In the genomic region with DNA sequence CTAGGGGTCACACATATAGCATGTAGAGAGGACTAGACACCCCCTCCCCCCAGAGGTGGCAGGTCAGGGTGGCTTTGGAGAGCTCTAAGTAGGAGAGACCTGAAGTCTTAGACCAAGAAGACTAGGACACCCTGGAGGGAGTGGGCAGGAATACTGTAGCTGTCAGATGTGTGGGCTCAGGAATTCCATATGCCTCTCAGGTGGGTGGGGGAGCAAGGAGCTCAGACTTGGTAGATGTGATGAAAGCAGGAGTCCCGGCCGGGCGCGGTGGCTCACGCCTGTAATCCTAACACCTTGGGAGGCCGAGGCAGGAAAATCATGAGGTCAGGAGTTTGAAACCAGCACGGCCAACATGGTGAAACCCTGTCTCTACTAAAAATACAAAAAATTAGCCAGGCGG, we compare ENCODE assay signal across 26 cellular contexts. TPM values are rescaled to one million over a fixed set of nuclear protein-coding genes. Genes with fewer than 3 reads are reported as not detected.
DNase-seq lines count a peak whose midpoint lies in the region; ATAC-seq and TF ChIP-seq lines count a peak whose summit lies in the region.
"Had no signal": no experiment of that assay in that cellular context is flagged by ENCODE, and none has a peak within 500 bp of the region (broad histone marks: within the 10 kb centered on the region; RNA-seq: fewer than 3 reads in every experiment).

No MANE protein-coding gene starts in this region.

- DNase-seq in CD8-positive, alpha-beta T cell, result no peak
- DNase-seq in PC-3, result no peak
- no peak for DNase-seq in hepatocyte (ENCODE audit: low spot score)
- no peak for DNase-seq in mammary epithelial cell
- no peak for DNase-seq in SW480 (ENCODE audit: low spot score)
- DNase-seq: activated CD4-positive, alpha-beta memory T cell treated with anti-CD3 and anti-CD28 coated beads for 36 hours; activated CD8-positive, alpha-beta memory T cell treated with anti-CD3 and anti-CD28 coated beads, Interleukin-2, amount 50 U/mL, for 4 hours; anterior cingulate cortex; foreskin keratinocyte; heart left ventricle; MM.1S; NCI-H2029; NCI-H226; NCI-H69; nucleus accumbens; retina; SIG-M5 had no signal

- no peak for ATAC-seq in CD8-positive, alpha-beta T cell
- no peak for ATAC-seq in PC-3
- ATAC-seq in HG03342 (IDR thresholded peaks at IDR 0.05; ENCODE audit: unreplicated experiment), result no peak
- ATAC-seq: activated naive CD4-positive, alpha-beta T cell treated with anti-CD3 and anti-CD28 coated beads, Interleukin-2, amount 50 U/mL, for 72 hours; activated T-helper 17 cell treated with anti-CD3 and anti-CD28 coated beads, Interleukin-2, amount 50 U/mL, for 72 hours; foreskin keratinocyte; heart left ventricle had no signal

- no peaks in the 10 kb centered on the region for H3K9me3 Mint-ChIP-seq in CD8-positive, alpha-beta T cell
- H3K9me3 Mint-ChIP-seq: activated CD4-positive, alpha-beta memory T cell treated with anti-CD3 and anti-CD28 coated beads for 36 hours; activated naive CD4-positive, alpha-beta T cell treated with anti-CD3 and anti-CD28 coated beads, Interleukin-2, amount 50 U/mL, for 72 hours; activated T-helper 17 cell treated with anti-CD3 and anti-CD28 coated beads, Interleukin-2, amount 50 U/mL, for 72 hours had no signal

- CTCF ChIA-PET in CD8-positive, alpha-beta T cell (lab: Charles Lee), result no interaction called here
- CTCF ChIA-PET in PC-3 (lab: Charles Lee), result no interaction called here
- CTCF ChIA-PET in mammary epithelial cell (lab: Charles Lee; ENCODE audit: low non-redundant PET), result no interaction called here

- intact Hi-C loops in CD8-positive, alpha-beta T cell (cut with DNase I, micrococcal nuclease), result no loop called here
- intact Hi-C loops in PC-3 (cut with micrococcal nuclease), result no loop called here
- intact Hi-C loops in mammary epithelial cell (cut with micrococcal nuclease), result no loop called here

- POLR2A ChIA-PET in CD8-positive, alpha-beta T cell (lab: Charles Lee), result no interaction called here
- POLR2A ChIA-PET in PC-3 (lab: Charles Lee; ENCODE audit: unreplicated experiment), result interaction anchor here (0.6 kb wide), 1 partner anchor 10 kb away, joined by 5 read pairs; no protein-coding TSS in a partner anchor

- H2AFZ ChIP-seq in PC-3 (ENCODE audit: low read length), result no peak overlapping the region
- H2AFZ ChIP-seq in hepatocyte, result no peak overlapping the region
- no peak overlapping the region for H2AFZ ChIP-seq in parathyroid adenoma
- no peak overlapping the region for H2AFZ ChIP-seq in mammary epithelial cell (ENCODE audit: low read depth, low read length)

- peaks cover 32% of the 10 kb centered on the region for H3K36me3 Mint-ChIP-seq in CD8-positive, alpha-beta T cell

- no peak overlapping the region for H3K9ac ChIP-seq in PC-3 (ENCODE audit: low read length)
- no peak overlapping the region for H3K9ac ChIP-seq in parathyroid adenoma
- H3K9ac ChIP-seq in mammary epithelial cell (ENCODE audit: insufficient read depth, low read length), result no peak overlapping the region
- H3K9ac ChIP-seq: BLaER1, KMS-11 had no signal

- no peaks in the 10 kb centered on the region for H3K9me2 ChIP-seq in PC-3 (replicated peaks; ENCODE audit: low read length)
- no peaks in the 10 kb centered on the region for H3K9me2 ChIP-seq in hepatocyte (replicated peaks; ENCODE audit: insufficient read depth)

- no peak overlapping the region for H3K27ac ChIP-seq in CD8-positive, alpha-beta T cell (ENCODE audit: low read depth, low read length)
- no peak overlapping the region for H3K27ac ChIP-seq in PC-3 (ENCODE audit: low read length)
- no peak overlapping the region for H3K27ac ChIP-seq in hepatocyte
- no peak overlapping the region for H3K27ac ChIP-seq in parathyroid adenoma
- no peak overlapping the region for H3K27ac ChIP-seq in mammary epithelial cell (ENCODE audit: insufficient read depth, low read depth, low read length)
- H3K27ac ChIP-seq: BLaER1, coronary artery, esophagus muscularis mucosa, foreskin keratinocyte, heart left ventricle, KMS-11, tibial nerve had no signal

- no peaks in the 10 kb centered on the region for H3F3A ChIP-seq in PC-3 (ENCODE audit: low read length, unreplicated experiment)

- BruUV-seq in PC-3 (replicated peaks; lab: Mats Ljungman, UMichigan), result no TSS peak
- no TSS peak for BruUV-seq in mammary epithelial cell (replicated peaks; lab: Mats Ljungman, UMichigan)

- no peaks in the 10 kb centered on the region for H3K9me3 ChIP-seq in CD8-positive, alpha-beta T cell (ENCODE audit: low read length)
- H3K9me3 ChIP-seq in PC-3 (ENCODE audit: low read length) (no peaks in the 10 kb centered on the region), hepatocyte (ENCODE audit: low read depth) (no peaks in the 10 kb centered on the region), parathyroid adenoma (ENCODE audit: control insufficient read depth, low read length) (no peaks in the 10 kb centered on the region), mammary epithelial cell (replicated peaks; ENCODE audit: insufficient read depth, low read length) (no peaks in the 10 kb centered on the region)
- H3K9me3 ChIP-seq: BLaER1, esophagus muscularis mucosa, heart left ventricle, tibial nerve had no signal

- no peaks in the 10 kb centered on the region for H3K27me3 Mint-ChIP-seq in CD8-positive, alpha-beta T cell (ENCODE audit: low read depth)
- H3K27me3 Mint-ChIP-seq: activated CD4-positive, alpha-beta memory T cell treated with anti-CD3 and anti-CD28 coated beads for 36 hours; activated T-helper 17 cell treated with anti-CD3 and anti-CD28 coated beads, Interleukin-2, amount 50 U/mL, for 72 hours had no signal

- H3K27me3 ChIP-seq in CD8-positive, alpha-beta T cell (ENCODE audit: insufficient read depth, low read length), result no peaks in the 10 kb centered on the region
- H3K27me3 ChIP-seq in PC-3 (ENCODE audit: low read length) (no peaks in the 10 kb centered on the region), hepatocyte (no peaks in the 10 kb centered on the region), parathyroid adenoma (ENCODE audit: control insufficient read depth, insufficient read depth, low read length) (no peaks in the 10 kb centered on the region), mammary epithelial cell (ENCODE audit: insufficient read depth, low read length) (no peaks in the 10 kb centered on the region)
- H3K27me3 ChIP-seq: BLaER1, foreskin keratinocyte had no signal

- H3K79me2 ChIP-seq in PC-3 (ENCODE audit: low read length) (peaks cover 14% of the 10 kb centered on the region), hepatocyte (peaks cover 15% of the 10 kb centered on the region), parathyroid adenoma (no peaks in the 10 kb centered on the region), mammary epithelial cell (ENCODE audit: insufficient read depth, low read length) (peaks cover 6% of the 10 kb centered on the region)

- peak overlapping the region; percentile 49 for H3K27ac Mint-ChIP-seq in CD8-positive, alpha-beta T cell
- H3K27ac Mint-ChIP-seq: activated CD4-positive, alpha-beta memory T cell treated with anti-CD3 and anti-CD28 coated beads for 36 hours; activated T-helper 17 cell treated with anti-CD3 and anti-CD28 coated beads, Interleukin-2, amount 50 U/mL, for 72 hours had no signal

- H4K20me1 ChIP-seq in PC-3 (ENCODE audit: low read length) (no peaks in the 10 kb centered on the region), hepatocyte (ENCODE audit: insufficient read depth, poor library complexity, severe bottlenecking) (peaks cover 4% of the 10 kb centered on the region), mammary epithelial cell (ENCODE audit: insufficient read depth, low read length) (no peaks in the 10 kb centered on the region)
- H4K20me1 ChIP-seq: BLaER1 had no signal

- H3K4me2 ChIP-seq in PC-3 (ENCODE audit: low read length) (peak overlapping the region; percentile 98), hepatocyte (peak overlapping the region; percentile 81), parathyroid adenoma (ENCODE audit: low read length) (no peak overlapping the region), mammary epithelial cell (ENCODE audit: insufficient read depth, low read depth, low read length) (no peak overlapping the region)
- H3K4me2 ChIP-seq: BLaER1, KMS-11 had no signal

- peaks cover 13% of the 10 kb centered on the region for H3K4me1 ChIP-seq in CD8-positive, alpha-beta T cell (ENCODE audit: insufficient read depth, low read length)
- peaks cover 9% of the 10 kb centered on the region; the same call in 1 of the 2 replicates for H3K4me1 ChIP-seq in PC-3 (ENCODE audit: insufficient read depth, low read length)
- no peaks in the 10 kb centered on the region for H3K4me1 ChIP-seq in hepatocyte (ENCODE audit: insufficient read depth)
- H3K4me1 ChIP-seq in parathyroid adenoma, result peaks cover 2% of the 10 kb centered on the region
- no peaks in the 10 kb centered on the region for H3K4me1 ChIP-seq in mammary epithelial cell (ENCODE audit: insufficient read depth, low read length)
- H3K4me1 ChIP-seq: BLaER1, foreskin keratinocyte had no signal

- in situ Hi-C loops in mammary epithelial cell (cut with MboI; ENCODE audit: low sequenced_read_pairs in 2 of 2), result no loop called here

- peaks cover 20% of the 10 kb centered on the region for H3K4me1 Mint-ChIP-seq in CD8-positive, alpha-beta T cell (ENCODE audit: low read depth)

- H3K36me3 ChIP-seq in CD8-positive, alpha-beta T cell (ENCODE audit: insufficient read depth, low read length), result peaks cover 6% of the 10 kb centered on the region
- H3K36me3 ChIP-seq in PC-3 (ENCODE audit: low read depth, low read length) (peaks cover 5% of the 10 kb centered on the region; the same call in 1 of the 2 replicates), hepatocyte (replicated peaks; ENCODE audit: insufficient read depth, low read depth) (no peaks in the 10 kb centered on the region), parathyroid adenoma (ENCODE audit: control insufficient read depth, insufficient read depth, low read length) (no peaks in the 10 kb centered on the region), mammary epithelial cell (ENCODE audit: insufficient read depth, low read length) (no peaks in the 10 kb centered on the region)
- H3K36me3 ChIP-seq: BLaER1, esophagus muscularis mucosa, heart left ventricle, tibial nerve had no signal

- no peak for TF ChIP-seq CTCF in CD8-positive, alpha-beta T cell (IDR thresholded peaks at IDR 0.05)
- TF ChIP-seq CTCF in PC-3 (conservative IDR thresholded peaks at IDR 0.05; ENCODE audit: low read depth, low read length) (no peak), hepatocyte (IDR thresholded peaks at IDR 0.05; ENCODE audit: poor library complexity) (no peak), parathyroid adenoma (IDR thresholded peaks at IDR 0.05) (no peak), mammary epithelial cell (conservative IDR thresholded peaks at IDR 0.05 in 1 of 2, IDR thresholded peaks at IDR 0.05 in 1 of 2; ENCODE audit: extremely low read depth in 1 of 2, insufficient read depth in 1 of 2, low read depth in 1 of 2, low read length in 2 of 2) (no peak)

- no peak overlapping the region for H3K4me3 ChIP-seq in CD8-positive, alpha-beta T cell (ENCODE audit: low read depth, low read length)
- H3K4me3 ChIP-seq in PC-3 (ENCODE audit: low read length), result no peak overlapping the region; the same call in 1 of the 2 replicates
- H3K4me3 ChIP-seq in hepatocyte, result no peak overlapping the region
- peak overlapping the region; percentile 93 for H3K4me3 ChIP-seq in parathyroid adenoma (ENCODE audit: low read depth, low read length)
- no peak overlapping the region for H3K4me3 ChIP-seq in mammary epithelial cell (replicated peaks in 1 of 3; ENCODE audit: insufficient read depth in 1 of 3, low read depth in 2 of 3, low read length in 3 of 3)
- H3K4me3 ChIP-seq: BLaER1, coronary artery, esophagus muscularis mucosa, heart left ventricle had no signal

- dilution Hi-C loops in mammary epithelial cell (cut with HindIII; ENCODE audit: low sequenced_read_pairs), result loop anchor here (5.0 to 10.0 kb wide), 5 partner anchors 53 to 369 kb away; no protein-coding TSS in a partner anchor

- WGBS in hepatocyte (ENCODE audit: low lambda C conversion rate, missing lambda C conversion rate), result 90% methylated on average over 8 of the region's 8 CpGs
- WGBS in mammary epithelial cell (ENCODE audit: low coverage, missing lambda C conversion rate), result 100% methylated on average over 1 of the region's 8 CpGs

- no peak overlapping the region for H3K4me3 Mint-ChIP-seq in CD8-positive, alpha-beta T cell
- H3K4me3 Mint-ChIP-seq: activated CD4-positive, alpha-beta memory T cell treated with anti-CD3 and anti-CD28 coated beads for 36 hours; activated T-helper 17 cell treated with anti-CD3 and anti-CD28 coated beads, Interleukin-2, amount 50 U/mL, for 72 hours had no signal

RNA-seq across cellular contexts. Expression of a gene that starts 1.6 kb away (rescaled TPM):
- total RNA-seq in CD8-positive, alpha-beta T cell, result 1 to 10 TPM; 7.8 to 8.9 TPM
- total RNA-seq in PC-3 (2014; rRNA removed), result 67.4 and 71.3 TPM in 2 replicates
- total RNA-seq in hepatocyte, result 71.4 and 75.5 TPM in 2 replicates
- 42.5 and 48.9 TPM in 2 replicates for polyA plus RNA-seq in hepatocyte
- 10 to 100 TPM; 18.3 to 23.6 TPM for total RNA-seq in mammary epithelial cell
- 7.6 TPM for polyA plus RNA-seq in mammary epithelial cell
- 11.5 TPM for polyA minus RNA-seq in mammary epithelial cell
- total RNA-seq: tibial nerve had no signal

RNA-seq across cellular contexts. Expression of a gene that starts 6.1 kb away (rescaled TPM):
- total RNA-seq in CD8-positive, alpha-beta T cell, result 10 to 100 TPM; 10.5 to 10.9 TPM
- total RNA-seq in PC-3 (2014; rRNA removed) (61.4 and 80.0 TPM in 2 replicates), hepatocyte (48.8 and 56.6 TPM in 2 replicates), mammary epithelial cell (10 to 100 TPM; 21.5 to 31.8 TPM)
- polyA plus RNA-seq in hepatocyte (59.0 and 61.3 TPM in 2 replicates), mammary epithelial cell (8.5 TPM)
- 40.3 TPM for polyA minus RNA-seq in mammary epithelial cell

RNA-seq across cellular contexts. Expression of a gene that starts 15.9 kb away (rescaled TPM):
- 10 to 100 TPM; 94.0 to 95.9 TPM for total RNA-seq in CD8-positive, alpha-beta T cell
- not detected in 2 replicates for total RNA-seq in PC-3 (2014; rRNA removed)
- 0.48 and 1.5 TPM in 2 replicates for total RNA-seq in hepatocyte
- polyA plus RNA-seq in hepatocyte, result 14.0 and 16.1 TPM in 2 replicates
- under 1 TPM in 1 of 2 donors, not detected in 1; 0.33 TPM for total RNA-seq in mammary epithelial cell
- polyA plus RNA-seq in mammary epithelial cell, result 0.26 TPM
- polyA minus RNA-seq in mammary epithelial cell, result not detected

RNA-seq across cellular contexts. Expression of a gene that starts 32.1 kb away (rescaled TPM):
- total RNA-seq in CD8-positive, alpha-beta T cell, result not detected
- total RNA-seq in PC-3 (2014; rRNA removed), result 0.26 TPM in 1 of 2 replicates, not detected in the other
- 0.16 and 0.27 TPM in 2 replicates for total RNA-seq in hepatocyte
- polyA plus RNA-seq in hepatocyte, result 0.50 TPM in 1 of 2 replicates, not detected in the other
- total RNA-seq in mammary epithelial cell, result not detected
- polyA plus RNA-seq in mammary epithelial cell, result 0.06 TPM
- polyA minus RNA-seq in mammary epithelial cell, result not detected
- total RNA-seq: activated CD4-positive, alpha-beta memory T cell treated with anti-CD3 and anti-CD28 coated beads for 36 hours; activated T-helper 17 cell treated with anti-CD3 and anti-CD28 coated beads, Interleukin-2, amount 50 U/mL, for 72 hours had no signal

RNA-seq across cellular contexts. Expression of a gene that starts 36.4 kb away (rescaled TPM):
- total RNA-seq in CD8-positive, alpha-beta T cell, result 1 to 10 TPM; 1.4 to 1.6 TPM
- total RNA-seq in PC-3 (2014; rRNA removed) (4.6 and 6.0 TPM in 2 replicates), hepatocyte (1.2 and 4.4 TPM in 2 replicates), mammary epithelial cell (not detected)
- polyA plus RNA-seq in hepatocyte (7.3 and 7.9 TPM in 2 replicates), mammary epithelial cell (0.09 TPM)
- not detected for polyA minus RNA-seq in mammary epithelial cell
- total RNA-seq: foreskin keratinocyte had no signal
- polyA plus RNA-seq: foreskin keratinocyte had no signal

Comparison
In these comparisons a context has a peak if more than half of its experiments do, and no peak if none do; other contexts are left out.
1. H3K4me2 ChIP-seq: peak in PC-3 (single experiment) and hepatocyte (single experiment); none in parathyroid adenoma (single experiment) and mammary epithelial cell (single experiment).
2. RNA of a gene that starts 15.9 kb away (total RNA-seq): 94.0 to 95.9 TPM in CD8-positive, alpha-beta T cell; 0.48 to 1.5 TPM in hepatocyte, 0.33 TPM in mammary epithelial cell and not detected in PC-3; every median in the first group is over 10 times any median in the second.